Comparison of ENCODE assay signal across 8 cellular contexts in genomic region chr13:46165485-46166220, GRCh38. TPM values are rescaled to one million over a fixed set of nuclear protein-coding genes. Genes with fewer than 3 reads are reported as not detected.
A peak's percentile ranks its signal among the peaks of the same experiment; 100 is the strongest.
DNase-seq lines count a peak whose midpoint lies in the region; ATAC-seq and TF ChIP-seq lines count a peak whose summit lies in the region.

No MANE protein-coding gene starts in this region.

- H3K36me3 ChIP-seq in esophagus squamous epithelium = no peaks in the 10 kb centered on the region

- H3K4me1 ChIP-seq in esophagus squamous epithelium = peaks cover 0 to 21% (median 0%) of the 10 kb centered on the region in 3 donors

- DNase-seq in NCI-H226 (peak; percentile 55), glomerular visceral epithelial cell (ENCODE audit: extremely low spot score) (peak; percentile 94), D341Med (ENCODE audit: low spot score) (no peak), anterior cingulate cortex (lab: John Stamatoyannopoulos, UW) (no peak), esophagus squamous epithelium (lab: John Stamatoyannopoulos, UW) (no peak)

- H3K9me3 ChIP-seq in esophagus squamous epithelium = no peaks in the 10 kb centered on the region

- ATAC-seq in GM18498 (IDR thresholded peaks at IDR 0.05; ENCODE audit: unreplicated experiment) (peak; percentile 65), GM21723 (IDR thresholded peaks at IDR 0.05; ENCODE audit: unreplicated experiment) (peak; percentile 47), HG03025 (IDR thresholded peaks at IDR 0.05; ENCODE audit: low FRiP score, unreplicated experiment) (no peak)

- intact Hi-C loops in esophagus squamous epithelium (cut with DNase I) = no loop called here

- 22 to 23% methylated on average over 5 of the region's 5 CpGs for WGBS in esophagus squamous epithelium, 2 donors

- peaks cover 0 to 6% (median 0%) of the 10 kb centered on the region in 4 donors for H3K27me3 ChIP-seq in esophagus squamous epithelium

- no peak for TF ChIP-seq POLR2A in esophagus squamous epithelium (IDR thresholded peaks at IDR 0.05)

- H3K4me3 ChIP-seq in esophagus squamous epithelium = no peak overlapping the region

- no peak overlapping the region for H3K27ac ChIP-seq in esophagus squamous epithelium

- TF ChIP-seq CTCF in esophagus squamous epithelium (IDR thresholded peaks at IDR 0.05) = no peak

RNA-seq across cellular contexts. Expression of gene LCP1, which starts 16.3 kb away (rescaled TPM):
- 10 to 100 TPM in 3 of 4 donors, 1 to 10 TPM in 1; 8.7 to 33.9 (median 21.9) TPM for total RNA-seq in esophagus squamous epithelium

RNA-seq across cellular contexts. Expression of gene LRRC63, which starts 46.1 kb away (rescaled TPM):
- total RNA-seq in esophagus squamous epithelium = not detected

Comparison
In these comparisons a context has a peak if more than half of its experiments do, and no peak if none do; other contexts are left out.
1. DNase-seq: peak in NCI-H226 (single experiment) and glomerular visceral epithelial cell (single experiment); none in D341Med (single experiment), anterior cingulate cortex (0 of 58) and esophagus squamous epithelium (single experiment).